24 cellular contexts compared by ENCODE assay signal in genomic region chr16:14961405-14962186, GRCh38.
"Had no signal": no experiment of that assay in that cellular context is flagged by ENCODE, and none has a peak within 500 bp of the region (broad histone marks: within the 10 kb centered on the region; RNA-seq: fewer than 3 reads in every experiment).

No MANE protein-coding gene starts in this region.

- H3K27me3 ChIP-seq: heart right ventricle, left lung, pancreas, sigmoid colon, suprapubic skin, tibial artery had no signal

- H3K9me3 ChIP-seq: esophagus squamous epithelium, left lung, lower lobe of right lung, neutrophil, pancreas, prostate gland, sigmoid colon, suprapubic skin, tibial artery had no signal

- DNase-seq: activated CD4-positive, alpha-beta T cell treated with anti-CD3 and anti-CD28 coated beads for 36 hours; activated CD4-positive, CD25-positive, alpha-beta regulatory T cell; activated CD8-positive, alpha-beta memory T cell treated with anti-CD3 and anti-CD28 coated beads, Interleukin-2, amount 10 ng/mL, durations not matched to agents 7 days and 5 days; activated CD8-positive, alpha-beta T cell treated with anti-CD3 and anti-CD28 coated beads, Interleukin-2, amount 10 ng/mL, durations not matched to agents 7 days and 5 days; activated naive CD8-positive, alpha-beta T cell treated with anti-CD3 and anti-CD28 coated beads, Interleukin-2, amount 50 U/mL, for 24 hours; activated T-cell treated with anti-CD3 and anti-CD28 coated beads, Interleukin-2, amount 50 U/mL, for 48 hours; amygdala; caudate nucleus; esophagus squamous epithelium; foreskin melanocyte; left lung; lower lobe of right lung; mesendoderm; pancreas; retina; sigmoid colon; stimulated activated CD4-positive, alpha-beta T cell treated with anti-CD3 and anti-CD28 coated beads, Interleukin-1b, Interleukin-23, amount 100 ng/mL, for 48 hours; stimulated activated naive B cell treated with anti-CD40 and anti-IgM and Interleukin-4, amounts not matched to agents 10 μg/mL and 1 μg/mL and 100 μg/mL, for 72 hours had no signal

- FAIRE-seq: pancreas had no signal

- H3K4me3 ChIP-seq: esophagus squamous epithelium, heart right ventricle, left lung, lower lobe of right lung, pancreas, prostate gland, sigmoid colon, smooth muscle cell, suprapubic skin, tibial artery had no signal

- H3K4me2 ChIP-seq: smooth muscle cell had no signal

- H3K36me3 ChIP-seq: esophagus squamous epithelium, heart right ventricle, left lung, lower lobe of right lung, neutrophil, pancreas, prostate gland, sigmoid colon, suprapubic skin, tibial artery had no signal

- H3K27ac ChIP-seq: esophagus squamous epithelium, heart right ventricle, left lung, lower lobe of right lung, neutrophil, pancreas, prostate gland, sigmoid colon, suprapubic skin, tibial artery had no signal

- H3K4me1 ChIP-seq: esophagus squamous epithelium, heart right ventricle, lower lobe of right lung, prostate gland, suprapubic skin, tibial artery had no signal

- ATAC-seq: activated CD4-positive, alpha-beta T cell treated with anti-CD3 and anti-CD28 coated beads for 36 hours; activated CD8-positive, alpha-beta memory T cell treated with anti-CD3 and anti-CD28 coated beads, Interleukin-2, amount 10 ng/mL, durations not matched to agents 7 days and 5 days; activated CD8-positive, alpha-beta T cell treated with anti-CD3 and anti-CD28 coated beads, Interleukin-2, amount 10 ng/mL, durations not matched to agents 7 days and 5 days; activated naive CD8-positive, alpha-beta T cell treated with anti-CD3 and anti-CD28 coated beads, Interleukin-2, amount 50 U/mL, for 24 hours; heart right ventricle; left lung; lower lobe of right lung; stimulated activated naive B cell treated with anti-CD40 and anti-IgM and Interleukin-4, amounts not matched to agents 10 μg/mL and 1 μg/mL and 100 μg/mL, for 72 hours had no signal
